15 cellular contexts compared by ENCODE assay signal in the genomic region with DNA sequence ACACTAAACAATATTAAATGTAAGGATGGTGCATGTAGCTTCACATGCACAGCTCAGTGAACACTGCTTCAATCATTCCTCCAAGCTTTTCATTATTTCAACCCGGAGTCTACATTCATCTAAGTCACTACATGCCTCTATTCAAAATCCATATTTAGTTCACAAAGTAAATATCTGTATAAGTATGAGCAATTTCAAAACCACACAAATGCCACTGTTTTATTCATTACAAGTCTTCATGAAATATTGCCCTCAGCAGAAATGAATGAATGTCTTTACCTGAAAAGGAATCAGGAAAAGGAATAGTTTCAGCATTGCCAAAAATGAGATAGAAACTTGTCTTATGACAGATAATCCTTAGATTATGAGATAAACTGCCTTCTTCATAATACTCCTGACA.
DNase-seq lines count a peak whose midpoint lies in the region; ATAC-seq, FAIRE-seq and TF ChIP-seq lines count a peak whose summit lies in the region.
"Had no signal": no experiment of that assay in that cellular context is flagged by ENCODE, and none has a peak within 500 bp of the region (broad histone marks: within the 10 kb centered on the region; RNA-seq: fewer than 3 reads in every experiment).

No MANE protein-coding gene starts in this region.

- no TSS peak for BruUV-seq in PC-3 (replicated peaks; lab: Mats Ljungman, UMichigan)

- H3F3A ChIP-seq in PC-3 (ENCODE audit: low read length, unreplicated experiment), result no peaks in the 10 kb centered on the region

- ATAC-seq in PC-3 (peak; percentile 54), GM19395 (IDR thresholded peaks at IDR 0.05; ENCODE audit: unreplicated experiment) (no peak), right lobe of liver (no peak)

- no peak overlapping the region for H2AFZ ChIP-seq in PC-3 (ENCODE audit: low read length)
- no peak overlapping the region for H2AFZ ChIP-seq in osteoblast (ENCODE audit: low read length)

- peak; percentile 82 for FAIRE-seq in A204.1 (lab: Jason Lieb, UNC)
- no peak for FAIRE-seq in bronchial epithelial cell (lab: Jason Lieb, UNC)
- FAIRE-seq: H1 had no signal

- H3K27me3 ChIP-seq in PC-3 (ENCODE audit: low read length), result no peaks in the 10 kb centered on the region
- H3K27me3 ChIP-seq in bronchial epithelial cell (ENCODE audit: control insufficient read depth, insufficient read depth, low read length), result no peaks in the 10 kb centered on the region
- H3K27me3 ChIP-seq in osteoblast (ENCODE audit: insufficient read depth, low read length), result no peaks in the 10 kb centered on the region
- H3K27me3 ChIP-seq in right lobe of liver, result no peaks in the 10 kb centered on the region
- H3K27me3 ChIP-seq: SJCRH30 had no signal

- H3K9ac ChIP-seq in PC-3 (ENCODE audit: low read length), result no peak overlapping the region
- H3K9ac ChIP-seq: KMS-11 had no signal

- H3K9me3 ChIP-seq in PC-3 (ENCODE audit: low read length), result no peaks in the 10 kb centered on the region
- no peaks in the 10 kb centered on the region for H3K9me3 ChIP-seq in osteoblast (ENCODE audit: low read depth, low read length)
- no peaks in the 10 kb centered on the region for H3K9me3 ChIP-seq in right lobe of liver
- H3K9me3 ChIP-seq: SJCRH30 had no signal

- peak overlapping the region; percentile 3; the same call in 1 of the 2 replicates for H3K4me2 ChIP-seq in PC-3 (ENCODE audit: low read length)
- H3K4me2 ChIP-seq in osteoblast (ENCODE audit: insufficient read depth, low read length), result peak overlapping the region; percentile 73
- H3K4me2 ChIP-seq: KMS-11 had no signal

- WGBS in right lobe of liver (ENCODE audit: insufficient coverage, low coverage, low lambda C conversion rate, missing lambda C conversion rate), result 63% methylated on average over 1 of the region's 1 CpG

- no peak overlapping the region for H3K4me3 ChIP-seq in PC-3 (ENCODE audit: low read length)
- no peak overlapping the region for H3K4me3 ChIP-seq in bronchial epithelial cell (ENCODE audit: low read depth, low read length)
- H3K4me3 ChIP-seq in osteoblast (ENCODE audit: insufficient read depth, low read length), result no peak overlapping the region
- H3K4me3 ChIP-seq in right lobe of liver, result no peak overlapping the region
- H3K4me3 ChIP-seq: SJCRH30 had no signal

- H4K20me1 ChIP-seq in PC-3 (ENCODE audit: low read length) (no peaks in the 10 kb centered on the region), osteoblast (ENCODE audit: insufficient read depth, low read length) (no peaks in the 10 kb centered on the region)

- H3K4me1 ChIP-seq in PC-3 (ENCODE audit: insufficient read depth, low read length), result peaks cover 44% of the 10 kb centered on the region
- peaks cover 16% of the 10 kb centered on the region for H3K4me1 ChIP-seq in osteoblast (ENCODE audit: insufficient read depth, low read length)
- no peaks in the 10 kb centered on the region for H3K4me1 ChIP-seq in right lobe of liver

- CTCF ChIA-PET in PC-3 (lab: Charles Lee), result interaction anchor here (0.5 to 1.5 kb wide), 3 partner anchors 206 to 721 kb away, joined by 3 to 8 read pairs (median 3); no protein-coding TSS in a partner anchor

- H3K36me3 ChIP-seq in PC-3 (ENCODE audit: low read depth, low read length) (no peaks in the 10 kb centered on the region), bronchial epithelial cell (ENCODE audit: control insufficient read depth, insufficient read depth, low read length) (no peaks in the 10 kb centered on the region), osteoblast (ENCODE audit: insufficient read depth, low read length) (no peaks in the 10 kb centered on the region), right lobe of liver (no peaks in the 10 kb centered on the region)
- H3K36me3 ChIP-seq: SJCRH30 had no signal

- H3K9me2 ChIP-seq in PC-3 (replicated peaks; ENCODE audit: low read length), result no peaks in the 10 kb centered on the region

- no peak for TF ChIP-seq CTCF in PC-3 (conservative IDR thresholded peaks at IDR 0.05; ENCODE audit: low read depth, low read length)
- TF ChIP-seq CTCF in bronchial epithelial cell (IDR thresholded peaks at IDR 0.05; ENCODE audit: insufficient read depth, low read length, severe bottlenecking), result no peak
- TF ChIP-seq CTCF in osteoblast (IDR thresholded peaks at IDR 0.05; ENCODE audit: extremely low read depth, low read depth, low read length), result no peak
- no peak for TF ChIP-seq CTCF in right lobe of liver (IDR thresholded peaks at IDR 0.05)

- intact Hi-C loops in PC-3 (cut with micrococcal nuclease) (loop anchor here (2.0 to 5.0 kb wide), 6 partner anchors 96 to 549 kb away; no protein-coding TSS in a partner anchor), right lobe of liver (cut with DNase I) (loop anchor here in 1 of 2 donors (5.0 kb wide), 1 partner anchor 256 kb away; no protein-coding TSS in a partner anchor)

- H3K27ac ChIP-seq in PC-3 (ENCODE audit: low read length) (peak overlapping the region; percentile 19), osteoblast (ENCODE audit: low read depth, low read length) (no peak overlapping the region), right lobe of liver (no peak overlapping the region)
- H3K27ac ChIP-seq: C4-2B, KMS-11, SJCRH30 had no signal

- H3K79me2 ChIP-seq in PC-3 (ENCODE audit: low read length), result no peaks in the 10 kb centered on the region
- H3K79me2 ChIP-seq in osteoblast (ENCODE audit: insufficient read depth, low read length), result no peaks in the 10 kb centered on the region

- POLR2A ChIA-PET in PC-3 (lab: Charles Lee; ENCODE audit: unreplicated experiment), result interaction anchor here (0.6 kb wide), 2 partner anchors 308 to 410 kb away, joined by 4 read pairs; no protein-coding TSS in a partner anchor

- DNase-seq in PC-3 (peak; percentile 59), bronchial epithelial cell (ENCODE audit: low read depth) (peak; percentile 61), osteoblast (ENCODE audit: insufficient read length, low spot score, missing footprints) (no peak), NCI-H2107 treated with DMSO at 0.1 percent for 48 hours (lab: John Stamatoyannopoulos, UW; ENCODE audit: unreplicated experiment) (no peak), NCI-H1105 (lab: John Stamatoyannopoulos, UW) (no peak), right lobe of liver (no peak)
- DNase-seq: DMS 273 treated with DMSO at 0.1 percent for 48 hours, GF-D8, NCI-H187 had no signal

- TF ChIP-seq POLR2A in right lobe of liver (IDR thresholded peaks at IDR 0.05), result no peak

Comparison
In these comparisons a context has a peak if more than half of its experiments do, and no peak if none do; other contexts are left out.
1. DNase-seq: peak in PC-3 (single experiment) and bronchial epithelial cell (single experiment); none in osteoblast (single experiment), NCI-H2107 treated with DMSO at 0.1 percent for 48 hours (single experiment), NCI-H1105 (single experiment) and right lobe of liver (0 of 3).